Comparison of ENCODE assay signal across 11 cellular contexts in genomic region chr3:139319428-139320402, GRCh38. TPM values are rescaled to one million over a fixed set of nuclear protein-coding genes. Genes with fewer than 3 reads are reported as not detected.
DNase-seq lines count a peak whose midpoint lies in the region; ATAC-seq and TF ChIP-seq lines count a peak whose summit lies in the region.
"Had no signal": no experiment of that assay in that cellular context is flagged by ENCODE, and none has a peak within 500 bp of the region (broad histone marks: within the 10 kb centered on the region; RNA-seq: fewer than 3 reads in every experiment).

No MANE protein-coding gene starts in this region.

- TF ChIP-seq CTCF in LNCAP (IDR thresholded peaks at IDR 0.05) = 0 out of 2 replicates have a peak, but pooled peaks have one; percentile 26
- TF ChIP-seq CTCF in astrocyte of the spinal cord (IDR thresholded peaks at IDR 0.05; ENCODE audit: low read depth, low read length) = peak; percentile 59
- peak; percentile 36 for TF ChIP-seq CTCF in nephron progenitor cell (IDR thresholded peaks at IDR 0.05)

- no peaks in the 10 kb centered on the region for H3K36me3 Mint-ChIP-seq in activated CD4-positive, alpha-beta T cell treated with anti-CD3 and anti-CD28 coated beads for 36 hours (ENCODE audit: low read depth)
- no peaks in the 10 kb centered on the region for H3K36me3 Mint-ChIP-seq in activated CD4-positive, alpha-beta T cell treated with anti-CD3 and anti-CD28 coated beads, Interleukin-2, amount 10 ng/mL, durations not matched to agents 7 days and 5 days (ENCODE audit: low read depth)
- H3K36me3 Mint-ChIP-seq in nephron progenitor cell (ENCODE audit: low read depth) = no peaks in the 10 kb centered on the region

- no peak overlapping the region for H3K27ac Mint-ChIP-seq in activated CD4-positive, alpha-beta T cell treated with anti-CD3 and anti-CD28 coated beads for 36 hours
- no peak overlapping the region for H3K27ac Mint-ChIP-seq in activated CD4-positive, alpha-beta T cell treated with anti-CD3 and anti-CD28 coated beads, Interleukin-2, amount 10 ng/mL, durations not matched to agents 7 days and 5 days
- H3K27ac Mint-ChIP-seq in nephron progenitor cell = no peak overlapping the region
- H3K27ac Mint-ChIP-seq: activated B cell treated with CpG ODN at 0.5 μM for 24 hours had no signal

- intact Hi-C loops in activated CD4-positive, alpha-beta T cell treated with anti-CD3 and anti-CD28 coated beads for 36 hours (cut with DNase I, micrococcal nuclease) = no loop called here

- CTCF ChIA-PET in activated CD4-positive, alpha-beta T cell treated with anti-CD3 and anti-CD28 coated beads for 36 hours (lab: Charles Lee) = interaction anchor here (0.6 to 1.5 kb wide), 5 partner anchors 9 to 396 kb away, joined by 3 to 6 read pairs (median 3); partner anchors contain the start of gene COPB2
- CTCF ChIA-PET in activated CD4-positive, alpha-beta T cell treated with anti-CD3 and anti-CD28 coated beads, Interleukin-2, amount 10 ng/mL, durations not matched to agents 7 days and 5 days (lab: Charles Lee) = interaction anchor here (0.8 to 1.3 kb wide), 4 partner anchors 9 to 1137 kb away, joined by 3 to 4 read pairs (median 3); no protein-coding TSS in a partner anchor

- peak; percentile 26 for DNase-seq in activated CD4-positive, alpha-beta T cell treated with anti-CD3 and anti-CD28 coated beads for 36 hours
- DNase-seq in activated CD4-positive, alpha-beta T cell treated with anti-CD3 and anti-CD28 coated beads, Interleukin-2, amount 10 ng/mL, durations not matched to agents 7 days and 5 days = no peak
- DNase-seq in astrocyte of the spinal cord (ENCODE audit: low read depth, low spot score) = no peak
- peak; percentile 35 for DNase-seq in nephron progenitor cell
- no peak for DNase-seq in Ammon's horn (ENCODE audit: low spot score)
- no peak for DNase-seq in NCI-H510A treated with DMSO at 0.1 percent for 48 hours (lab: John Stamatoyannopoulos, UW)
- DNase-seq: activated B cell treated with CpG ODN at 0.5 μM for 24 hours, anterior cingulate cortex, left lung had no signal

- H3K4me3 Mint-ChIP-seq in activated CD4-positive, alpha-beta T cell treated with anti-CD3 and anti-CD28 coated beads for 36 hours = no peak overlapping the region
- no peak overlapping the region for H3K4me3 Mint-ChIP-seq in activated CD4-positive, alpha-beta T cell treated with anti-CD3 and anti-CD28 coated beads, Interleukin-2, amount 10 ng/mL, durations not matched to agents 7 days and 5 days
- no peak overlapping the region for H3K4me3 Mint-ChIP-seq in nephron progenitor cell
- H3K4me3 Mint-ChIP-seq: activated B cell treated with CpG ODN at 0.5 μM for 24 hours had no signal

- POLR2A ChIA-PET in activated CD4-positive, alpha-beta T cell treated with anti-CD3 and anti-CD28 coated beads for 36 hours (lab: Charles Lee) = no interaction called here
- POLR2A ChIA-PET in activated CD4-positive, alpha-beta T cell treated with anti-CD3 and anti-CD28 coated beads, Interleukin-2, amount 10 ng/mL, durations not matched to agents 7 days and 5 days (lab: Charles Lee) = no interaction called here

- H3K9me3 Mint-ChIP-seq in activated CD4-positive, alpha-beta T cell treated with anti-CD3 and anti-CD28 coated beads for 36 hours (ENCODE audit: low read depth) = no peaks in the 10 kb centered on the region
- H3K9me3 Mint-ChIP-seq in activated CD4-positive, alpha-beta T cell treated with anti-CD3 and anti-CD28 coated beads, Interleukin-2, amount 10 ng/mL, durations not matched to agents 7 days and 5 days = no peaks in the 10 kb centered on the region
- no peaks in the 10 kb centered on the region for H3K9me3 Mint-ChIP-seq in nephron progenitor cell
- H3K9me3 Mint-ChIP-seq: activated B cell treated with CpG ODN at 0.5 μM for 24 hours had no signal

- ATAC-seq in activated CD4-positive, alpha-beta T cell treated with anti-CD3 and anti-CD28 coated beads for 36 hours = no peak
- no peak for ATAC-seq in GM19452 (IDR thresholded peaks at IDR 0.05; ENCODE audit: unreplicated experiment)
- ATAC-seq: left lung had no signal

- H3K27me3 Mint-ChIP-seq in activated CD4-positive, alpha-beta T cell treated with anti-CD3 and anti-CD28 coated beads for 36 hours = peaks cover 9% of the 10 kb centered on the region
- peaks cover 11% of the 10 kb centered on the region for H3K27me3 Mint-ChIP-seq in activated CD4-positive, alpha-beta T cell treated with anti-CD3 and anti-CD28 coated beads, Interleukin-2, amount 10 ng/mL, durations not matched to agents 7 days and 5 days
- peaks cover 25% of the 10 kb centered on the region for H3K27me3 Mint-ChIP-seq in nephron progenitor cell (ENCODE audit: low read depth, poor library complexity)

- H3K4me3 ChIP-seq in astrocyte of the spinal cord (ENCODE audit: low read depth, low read length) = no peak overlapping the region
- H3K4me3 ChIP-seq: left lung had no signal

- no peaks in the 10 kb centered on the region for H3K4me1 Mint-ChIP-seq in activated CD4-positive, alpha-beta T cell treated with anti-CD3 and anti-CD28 coated beads for 36 hours
- no peaks in the 10 kb centered on the region for H3K4me1 Mint-ChIP-seq in activated CD4-positive, alpha-beta T cell treated with anti-CD3 and anti-CD28 coated beads, Interleukin-2, amount 10 ng/mL, durations not matched to agents 7 days and 5 days
- H3K4me1 Mint-ChIP-seq in nephron progenitor cell = peaks cover 6% of the 10 kb centered on the region
- H3K4me1 Mint-ChIP-seq: activated B cell treated with CpG ODN at 0.5 μM for 24 hours had no signal

- in situ Hi-C loops in astrocyte of the spinal cord (cut with HindIII; ENCODE audit: low sequenced_read_pairs) = loop anchor here (25.0 kb wide), 1 partner anchor 207 kb away; no protein-coding TSS in a partner anchor

RNA-seq across cellular contexts. Expression of gene MRPS22, which starts 24.1 kb away (rescaled TPM):
- total RNA-seq in activated CD4-positive, alpha-beta T cell treated with anti-CD3 and anti-CD28 coated beads for 36 hours = 10 to 100 TPM; 72.4 to 80.6 TPM
- 10 to 100 TPM; 36.2 to 41.8 TPM for total RNA-seq in activated CD4-positive, alpha-beta T cell treated with anti-CD3 and anti-CD28 coated beads, Interleukin-2, amount 10 ng/mL, durations not matched to agents 7 days and 5 days

Comparison
In these comparisons a context has a peak if more than half of its experiments do, and no peak if none do; other contexts are left out.
1. DNase-seq: peak in activated CD4-positive, alpha-beta T cell treated with anti-CD3 and anti-CD28 coated beads for 36 hours (single experiment) and nephron progenitor cell (single experiment); none in activated CD4-positive, alpha-beta T cell treated with anti-CD3 and anti-CD28 coated beads, Interleukin-2, amount 10 ng/mL, durations not matched to agents 7 days and 5 days (single experiment), astrocyte of the spinal cord (single experiment), Ammon's horn (single experiment) and NCI-H510A treated with DMSO at 0.1 percent for 48 hours (single experiment).
2. Peak in every context shown above with its lines, with median percentiles within 50 percentile points of each other: CTCF ChIP-seq.